In the genomic region with DNA sequence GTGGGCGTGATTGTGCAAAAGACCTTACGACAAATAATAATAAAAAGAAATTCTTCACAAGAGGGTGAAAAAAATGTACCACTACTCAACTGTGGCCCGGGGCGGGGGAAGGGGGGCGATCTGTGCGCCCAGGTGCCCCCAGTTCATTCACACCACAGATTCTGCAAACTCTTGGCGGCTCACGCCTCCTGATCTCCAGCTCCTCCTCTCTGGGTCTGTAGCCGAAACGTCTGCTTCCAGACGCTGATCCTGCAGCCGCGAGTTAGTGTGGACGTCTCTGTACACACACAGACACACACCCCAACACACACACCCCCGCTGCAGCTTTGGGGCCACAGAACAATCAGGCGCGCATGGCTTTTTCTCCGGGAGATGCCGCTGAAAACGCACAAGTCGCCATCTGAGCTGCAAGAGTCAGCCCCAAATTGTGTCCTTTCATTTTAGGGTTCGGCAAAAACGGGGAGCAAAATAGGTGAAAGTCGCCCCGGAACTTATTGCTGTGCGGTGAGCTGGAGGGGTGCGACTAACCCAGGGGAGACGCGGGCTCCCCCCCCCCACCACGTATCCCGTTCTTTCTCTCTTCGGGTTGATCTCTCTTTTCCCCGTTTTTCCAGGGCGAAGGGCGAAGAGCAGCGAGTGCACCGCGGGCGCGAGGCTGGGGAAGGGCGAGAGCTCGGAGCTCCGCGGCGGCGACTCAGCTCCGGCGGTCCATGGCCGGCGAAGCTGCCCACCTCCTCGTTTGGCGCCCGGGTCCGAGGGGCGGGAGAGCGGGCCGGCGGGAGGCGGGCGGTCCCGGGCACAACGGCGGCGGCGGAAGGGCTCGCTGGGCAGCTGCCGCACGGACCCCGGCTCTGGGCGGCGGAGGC, we compare ENCODE assay signal across 8 cellular contexts. TPM values are rescaled to one million over a fixed set of nuclear protein-coding genes. Genes with fewer than 3 reads are reported as not detected.
DNase-seq lines count a peak whose midpoint lies in the region; ATAC-seq and TF ChIP-seq lines count a peak whose summit lies in the region.

No MANE protein-coding gene starts in this region.

- H3K36me3 ChIP-seq in upper lobe of right lung: no peaks in the 10 kb centered on the region

- H3K4me1 ChIP-seq in upper lobe of right lung: peaks cover 3% of the 10 kb centered on the region

- peak overlapping the region in 1 of 2 donors; percentile 74 for H3K27ac ChIP-seq in coronary artery
- peak overlapping the region; percentile 71 for H3K27ac ChIP-seq in upper lobe of right lung

- peaks cover 38% of the 10 kb centered on the region for H3K27me3 ChIP-seq in upper lobe of right lung

- intact Hi-C loops in upper lobe of right lung (cut with DNase I): no loop called here

- TF ChIP-seq CTCF in coronary artery (IDR thresholded peaks at IDR 0.05) (no peak), upper lobe of right lung (IDR thresholded peaks at IDR 0.05) (no peak)

- ATAC-seq in upper lobe of right lung (peak; percentile 1), GM21526 (IDR thresholded peaks at IDR 0.05; ENCODE audit: low FRiP score, unreplicated experiment) (no peak)

- H3K4me3 ChIP-seq in coronary artery: peak overlapping the region; percentile 89
- peak overlapping the region; percentile 67 for H3K4me3 ChIP-seq in upper lobe of right lung

- no peaks in the 10 kb centered on the region for H3K9me3 ChIP-seq in upper lobe of right lung

- DNase-seq in NCI-H1694 treated with DMSO at 0.1 percent for 48 hours (lab: John Stamatoyannopoulos, UW) (peak; percentile 30), NCI-H1694 (lab: John Stamatoyannopoulos, UW) (no peak), NCI-H748 treated with DMSO at 0.1 percent for 48 hours (lab: John Stamatoyannopoulos, UW) (peak; percentile 61), coronary artery (ENCODE audit: low spot score) (no peak), medulla oblongata (ENCODE audit: extremely low spot score) (peak; percentile 35), upper lobe of right lung (peak; percentile 76)
- DNase-seq in stimulated activated CD4-positive, alpha-beta T cell treated with anti-CD3 and anti-CD28 coated beads, Interleukin-4, amount 100 ng/mL, for 24 hours: no peak

RNA-seq across cellular contexts. Expression of a gene that starts 0.5 kb away (rescaled TPM):
- total RNA-seq in upper lobe of right lung: 24.5 TPM

Comparison
In these comparisons a context has a peak if more than half of its experiments do, and no peak if none do; other contexts are left out.
1. DNase-seq: peak in NCI-H1694 treated with DMSO at 0.1 percent for 48 hours (single experiment), NCI-H748 treated with DMSO at 0.1 percent for 48 hours (single experiment), medulla oblongata (single experiment) and upper lobe of right lung (single experiment); none in NCI-H1694 (single experiment), coronary artery (single experiment) and stimulated activated CD4-positive, alpha-beta T cell treated with anti-CD3 and anti-CD28 coated beads, Interleukin-4, amount 100 ng/mL, for 24 hours (single experiment).